ENCODE assay signal across 1 cellular context in the genomic region with DNA sequence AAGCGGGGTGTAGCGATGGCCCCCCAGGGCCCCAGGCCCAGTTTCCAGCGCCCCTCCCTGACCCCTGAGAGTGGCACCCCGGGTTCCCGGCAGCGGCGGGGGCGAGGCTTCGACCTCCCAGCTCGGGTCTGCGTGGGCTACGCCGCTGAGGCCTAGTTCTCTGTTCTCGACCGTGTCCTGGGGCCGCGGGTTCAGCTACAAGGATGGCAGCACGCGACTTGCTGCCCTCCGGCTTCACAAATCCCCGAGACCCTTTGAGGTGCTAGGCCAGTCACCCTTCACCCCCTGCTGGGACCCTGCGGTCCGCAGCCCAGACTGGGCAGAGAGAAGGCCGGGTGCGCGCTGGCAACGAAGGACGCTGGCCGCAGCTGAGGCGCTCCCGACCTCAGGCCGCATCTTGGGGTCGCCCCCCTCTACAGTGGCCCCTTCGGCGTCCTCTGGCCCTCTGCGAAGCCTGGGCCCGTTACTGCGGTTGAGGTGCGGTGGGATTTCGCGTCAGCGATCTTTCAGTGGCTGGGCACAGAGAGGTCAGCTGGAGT.
TF ChIP-seq lines count a peak whose summit lies in the region.

No MANE protein-coding gene starts in this region.

TF ChIP-seq in HepG2, 621 proteins besides CTCF, POLR2A, EP300 and RAD21 (continued from another document):
- TF ChIP-seq, protein P1, sequence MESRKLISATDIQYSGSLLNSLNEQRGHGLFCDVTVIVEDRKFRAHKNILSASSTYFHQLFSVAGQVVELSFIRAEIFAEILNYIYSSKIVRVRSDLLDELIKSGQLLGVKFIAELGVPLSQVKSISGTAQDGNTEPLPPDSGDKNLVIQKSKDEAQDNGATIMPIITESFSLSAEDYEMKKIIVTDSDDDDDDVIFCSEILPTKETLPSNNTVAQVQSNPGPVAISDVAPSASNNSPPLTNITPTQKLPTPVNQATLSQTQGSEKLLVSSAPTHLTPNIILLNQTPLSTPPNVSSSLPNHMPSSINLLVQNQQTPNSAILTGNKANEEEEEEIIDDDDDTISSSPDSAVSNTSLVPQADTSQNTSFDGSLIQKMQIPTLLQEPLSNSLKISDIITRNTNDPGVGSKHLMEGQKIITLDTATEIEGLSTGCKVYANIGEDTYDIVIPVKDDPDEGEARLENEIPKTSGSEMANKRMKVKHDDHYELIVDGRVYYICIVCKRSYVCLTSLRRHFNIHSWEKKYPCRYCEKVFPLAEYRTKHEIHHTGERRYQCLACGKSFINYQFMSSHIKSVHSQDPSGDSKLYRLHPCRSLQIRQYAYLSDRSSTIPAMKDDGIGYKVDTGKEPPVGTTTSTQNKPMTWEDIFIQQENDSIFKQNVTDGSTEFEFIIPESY (CRISPR knock-in tag; IDR thresholded peaks at IDR 0.05) = peak; percentile 83
- peak; percentile 43; the same call in 1 of the 2 replicates for TF ChIP-seq ZNF768 (CRISPR knock-in tag; IDR thresholded peaks at IDR 0.05)
- peak; percentile 72 for TF ChIP-seq AGO2 (optimal IDR thresholded peaks at IDR 0.05; ENCODE audit: low read depth, low read length)
- TF ChIP-seq ZBTB38 (CRISPR knock-in tag; IDR thresholded peaks at IDR 0.05) = peak; percentile 95
- TF ChIP-seq, protein P2, sequence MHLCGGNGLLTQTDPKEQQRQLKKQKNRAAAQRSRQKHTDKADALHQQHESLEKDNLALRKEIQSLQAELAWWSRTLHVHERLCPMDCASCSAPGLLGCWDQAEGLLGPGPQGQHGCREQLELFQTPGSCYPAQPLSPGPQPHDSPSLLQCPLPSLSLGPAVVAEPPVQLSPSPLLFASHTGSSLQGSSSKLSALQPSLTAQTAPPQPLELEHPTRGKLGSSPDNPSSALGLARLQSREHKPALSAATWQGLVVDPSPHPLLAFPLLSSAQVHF (CRISPR knock-in tag; IDR thresholded peaks at IDR 0.05) = 0 out of 2 replicates have a peak, but pooled peaks have one; percentile 28
- no peak for TF ChIP-seq MIER2 (CRISPR knock-in tag; IDR thresholded peaks at IDR 0.05)
- no peak for TF ChIP-seq HMG20A (CRISPR knock-in tag; IDR thresholded peaks at IDR 0.05; ENCODE audit: borderline replicate concordance)
- TF ChIP-seq, protein P3, sequence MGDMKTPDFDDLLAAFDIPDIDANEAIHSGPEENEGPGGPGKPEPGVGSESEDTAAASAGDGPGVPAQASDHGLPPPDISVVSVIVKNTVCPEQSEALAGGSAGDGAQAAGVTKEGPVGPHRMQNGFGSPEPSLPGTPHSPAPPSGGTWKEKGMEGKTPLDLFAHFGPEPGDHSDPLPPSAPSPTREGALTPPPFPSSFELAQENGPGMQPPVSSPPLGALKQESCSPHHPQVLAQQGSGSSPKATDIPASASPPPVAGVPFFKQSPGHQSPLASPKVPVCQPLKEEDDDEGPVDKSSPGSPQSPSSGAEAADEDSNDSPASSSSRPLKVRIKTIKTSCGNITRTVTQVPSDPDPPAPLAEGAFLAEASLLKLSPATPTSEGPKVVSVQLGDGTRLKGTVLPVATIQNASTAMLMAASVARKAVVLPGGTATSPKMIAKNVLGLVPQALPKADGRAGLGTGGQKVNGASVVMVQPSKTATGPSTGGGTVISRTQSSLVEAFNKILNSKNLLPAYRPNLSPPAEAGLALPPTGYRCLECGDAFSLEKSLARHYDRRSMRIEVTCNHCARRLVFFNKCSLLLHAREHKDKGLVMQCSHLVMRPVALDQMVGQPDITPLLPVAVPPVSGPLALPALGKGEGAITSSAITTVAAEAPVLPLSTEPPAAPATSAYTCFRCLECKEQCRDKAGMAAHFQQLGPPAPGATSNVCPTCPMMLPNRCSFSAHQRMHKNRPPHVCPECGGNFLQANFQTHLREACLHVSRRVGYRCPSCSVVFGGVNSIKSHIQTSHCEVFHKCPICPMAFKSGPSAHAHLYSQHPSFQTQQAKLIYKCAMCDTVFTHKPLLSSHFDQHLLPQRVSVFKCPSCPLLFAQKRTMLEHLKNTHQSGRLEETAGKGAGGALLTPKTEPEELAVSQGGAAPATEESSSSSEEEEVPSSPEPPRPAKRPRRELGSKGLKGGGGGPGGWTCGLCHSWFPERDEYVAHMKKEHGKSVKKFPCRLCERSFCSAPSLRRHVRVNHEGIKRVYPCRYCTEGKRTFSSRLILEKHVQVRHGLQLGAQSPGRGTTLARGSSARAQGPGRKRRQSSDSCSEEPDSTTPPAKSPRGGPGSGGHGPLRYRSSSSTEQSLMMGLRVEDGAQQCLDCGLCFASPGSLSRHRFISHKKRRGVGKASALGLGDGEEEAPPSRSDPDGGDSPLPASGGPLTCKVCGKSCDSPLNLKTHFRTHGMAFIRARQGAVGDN (CRISPR knock-in tag; IDR thresholded peaks at IDR 0.05) = peak; percentile 13; the same call in 1 of the 2 replicates
- TF ChIP-seq ZNF772 (CRISPR knock-in tag; IDR thresholded peaks at IDR 0.05) = peak; percentile 12; the same call in 1 of the 2 replicates
- no peak for TF ChIP-seq NFATC3 (CRISPR knock-in tag; IDR thresholded peaks at IDR 0.05)
- no peak for TF ChIP-seq CEBPG (CRISPR knock-in tag; IDR thresholded peaks at IDR 0.05)
- TF ChIP-seq SIX4 (CRISPR knock-in tag; IDR thresholded peaks at IDR 0.05) = no peak
- TF ChIP-seq HOXA3 (CRISPR knock-in tag; IDR thresholded peaks at IDR 0.05) = peak; percentile 49; the same call in 1 of the 2 replicates
- TF ChIP-seq, protein P4, sequence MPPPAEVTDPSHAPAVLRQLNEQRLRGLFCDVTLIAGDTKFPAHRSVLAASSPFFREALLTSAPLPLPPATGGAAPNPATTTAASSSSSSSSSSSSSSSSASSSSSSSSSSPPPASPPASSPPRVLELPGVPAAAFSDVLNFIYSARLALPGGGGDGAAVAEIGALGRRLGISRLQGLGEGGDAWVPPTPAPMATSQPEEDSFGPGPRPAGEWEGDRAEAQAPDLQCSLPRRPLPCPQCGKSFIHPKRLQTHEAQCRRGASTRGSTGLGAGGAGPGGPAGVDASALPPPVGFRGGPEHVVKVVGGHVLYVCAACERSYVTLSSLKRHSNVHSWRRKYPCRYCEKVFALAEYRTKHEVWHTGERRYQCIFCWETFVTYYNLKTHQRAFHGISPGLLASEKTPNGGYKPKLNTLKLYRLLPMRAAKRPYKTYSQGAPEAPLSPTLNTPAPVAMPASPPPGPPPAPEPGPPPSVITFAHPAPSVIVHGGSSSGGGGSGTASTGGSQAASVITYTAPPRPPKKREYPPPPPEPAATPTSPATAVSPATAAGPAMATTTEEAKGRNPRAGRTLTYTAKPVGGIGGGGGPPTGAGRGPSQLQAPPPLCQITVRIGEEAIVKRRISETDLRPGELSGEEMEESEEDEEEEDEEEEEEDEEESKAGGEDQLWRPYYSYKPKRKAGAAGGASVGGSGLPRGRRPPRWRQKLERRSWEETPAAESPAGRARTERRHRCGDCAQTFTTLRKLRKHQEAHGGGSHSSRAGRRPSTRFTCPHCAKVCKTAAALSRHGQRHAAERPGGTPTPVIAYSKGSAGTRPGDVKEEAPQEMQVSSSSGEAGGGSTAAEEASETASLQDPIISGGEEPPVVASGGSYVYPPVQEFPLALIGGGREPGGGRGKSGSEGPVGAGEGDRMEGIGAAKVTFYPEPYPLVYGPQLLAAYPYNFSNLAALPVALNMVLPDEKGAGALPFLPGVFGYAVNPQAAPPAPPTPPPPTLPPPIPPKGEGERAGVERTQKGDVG (CRISPR knock-in tag; IDR thresholded peaks at IDR 0.05; ENCODE audit: borderline replicate concordance) = peak; percentile 51; the same call in 1 of the 2 replicates
